Comparison of ENCODE assay signal across 6 cellular contexts in the genomic region with DNA sequence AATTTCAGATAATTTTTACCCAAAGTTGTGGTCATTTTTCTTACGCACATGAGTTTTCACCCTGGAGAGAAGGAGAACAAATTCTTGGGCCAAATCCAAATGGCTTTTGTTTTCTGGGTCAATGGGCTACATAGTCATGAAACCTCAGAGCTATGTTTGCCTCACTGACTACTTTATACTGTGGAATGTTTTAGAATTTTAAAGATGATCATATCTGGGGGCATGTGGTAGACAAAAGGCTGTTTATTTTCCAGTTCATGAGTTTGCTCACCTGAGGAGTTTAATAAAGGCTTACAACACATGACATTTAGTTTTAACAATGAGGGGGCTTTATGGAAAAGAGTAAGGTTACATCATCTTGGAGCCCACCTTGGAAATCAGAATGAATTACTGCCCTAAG.
"Had no signal": no experiment of that assay in that cellular context is flagged by ENCODE, and none has a peak within 500 bp of the region (broad histone marks: within the 10 kb centered on the region; RNA-seq: fewer than 3 reads in every experiment).

No MANE protein-coding gene starts in this region.

- DNase-seq: H9, HCEC 1CT, HFFc6, KBM-7 had no signal

- ATAC-seq: GM23338, HepG2 had no signal
